ENCODE assay signal across 20 cellular contexts in the genomic region with DNA sequence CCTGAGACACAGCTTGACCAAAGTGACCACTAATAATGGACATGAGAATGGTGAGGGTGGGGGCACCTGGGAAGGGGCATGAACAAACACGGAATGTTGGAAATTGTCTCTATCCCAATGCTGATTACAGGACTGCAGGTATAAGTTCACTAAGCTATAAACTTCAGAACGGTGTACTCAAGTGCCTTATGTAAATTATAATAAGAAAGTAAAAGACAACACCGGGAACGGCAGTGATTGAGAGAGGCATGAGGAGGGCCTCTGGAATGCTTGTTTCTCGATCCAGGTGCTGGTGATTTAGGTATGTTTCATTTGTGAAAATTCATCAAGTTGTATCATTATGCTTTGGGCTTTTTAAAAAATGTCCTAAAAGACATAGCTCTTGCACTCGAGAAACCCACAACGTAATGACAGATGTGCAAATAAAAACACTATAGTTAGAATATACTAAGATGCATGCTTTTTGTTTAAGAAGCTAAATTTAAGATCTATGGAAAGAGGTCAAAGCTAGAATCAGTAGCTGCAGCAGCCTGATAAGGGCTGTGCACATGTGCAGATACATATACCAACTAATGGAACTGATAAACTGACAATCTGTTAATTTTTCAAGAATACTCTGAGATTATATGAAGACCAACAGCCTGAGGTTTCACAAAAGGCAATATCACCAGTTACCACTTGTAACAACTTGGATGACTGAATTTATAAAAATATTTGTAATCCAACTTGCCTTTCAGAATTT.
"Had no signal": no experiment of that assay in that cellular context is flagged by ENCODE, and none has a peak within 500 bp of the region (broad histone marks: within the 10 kb centered on the region; RNA-seq: fewer than 3 reads in every experiment).

No MANE protein-coding gene starts in this region.

- H3K4me3 Mint-ChIP-seq: naive B cell; nephron; stimulated activated memory B cell treated with anti-CD40 and anti-IgM and Interleukin-4, amounts not matched to agents 10 μg/mL and 1 μg/mL and 100 μg/mL, for 72 hours; stimulated activated naive CD8-positive, alpha-beta T cell treated with anti-CD3 and anti-CD28 coated beads, Interleukin-15, Interleukin-2, amounts not matched to agents 100 ng/mL and 50 ng/mL, for 24 hours had no signal

- H3K4me1 ChIP-seq: colonic mucosa, parathyroid adenoma had no signal

- H3K9ac ChIP-seq: parathyroid adenoma had no signal

- DNase-seq: effector CD4-positive, alpha-beta T cell; heart left ventricle; hippocampal formation; left ventricle myocardium inferior; mesenchymal stem cell; midbrain; naive B cell; occipital lobe; psoas muscle; retina; right lobe of liver; stimulated activated CD4-positive, alpha-beta T cell treated with anti-CD3 and anti-CD28 coated beads, Interleukin-4, amount 100 ng/mL, for 24 hours had no signal

- H3K9me3 ChIP-seq: colonic mucosa, heart left ventricle, left ventricle myocardium inferior, psoas muscle, right lobe of liver, tibial nerve had no signal

- ATAC-seq: esophagus mucosa; heart left ventricle; stimulated activated memory B cell treated with anti-CD40 and anti-IgM and Interleukin-4, amounts not matched to agents 10 μg/mL and 1 μg/mL and 100 μg/mL, for 72 hours had no signal

- H3K9me3 Mint-ChIP-seq: naive B cell; nephron; stimulated activated memory B cell treated with anti-CD40 and anti-IgM and Interleukin-4, amounts not matched to agents 10 μg/mL and 1 μg/mL and 100 μg/mL, for 72 hours; stimulated activated naive CD8-positive, alpha-beta T cell treated with anti-CD3 and anti-CD28 coated beads, Interleukin-15, Interleukin-2, amounts not matched to agents 100 ng/mL and 50 ng/mL, for 24 hours had no signal

- H3K4me3 ChIP-seq: colonic mucosa, heart left ventricle, left ventricle myocardium inferior, lung, psoas muscle, right lobe of liver, tibial nerve had no signal

- H3K27ac ChIP-seq: colonic mucosa, heart left ventricle, left ventricle myocardium inferior, parathyroid adenoma, psoas muscle, tibial nerve had no signal

- H3K27me3 ChIP-seq: colonic mucosa, heart left ventricle, right lobe of liver, tibial nerve had no signal

- H3K27ac Mint-ChIP-seq: nephron; stimulated activated memory B cell treated with anti-CD40 and anti-IgM and Interleukin-4, amounts not matched to agents 10 μg/mL and 1 μg/mL and 100 μg/mL, for 72 hours; stimulated activated naive CD8-positive, alpha-beta T cell treated with anti-CD3 and anti-CD28 coated beads, Interleukin-15, Interleukin-2, amounts not matched to agents 100 ng/mL and 50 ng/mL, for 24 hours had no signal

- H3K27me3 Mint-ChIP-seq: naive B cell; stimulated activated memory B cell treated with anti-CD40 and anti-IgM and Interleukin-4, amounts not matched to agents 10 μg/mL and 1 μg/mL and 100 μg/mL, for 72 hours; stimulated activated naive CD8-positive, alpha-beta T cell treated with anti-CD3 and anti-CD28 coated beads, Interleukin-15, Interleukin-2, amounts not matched to agents 100 ng/mL and 50 ng/mL, for 24 hours had no signal

- H3K36me3 ChIP-seq: colonic mucosa had no signal
